ENCODE assay signal across 26 cellular contexts in the genomic region with DNA sequence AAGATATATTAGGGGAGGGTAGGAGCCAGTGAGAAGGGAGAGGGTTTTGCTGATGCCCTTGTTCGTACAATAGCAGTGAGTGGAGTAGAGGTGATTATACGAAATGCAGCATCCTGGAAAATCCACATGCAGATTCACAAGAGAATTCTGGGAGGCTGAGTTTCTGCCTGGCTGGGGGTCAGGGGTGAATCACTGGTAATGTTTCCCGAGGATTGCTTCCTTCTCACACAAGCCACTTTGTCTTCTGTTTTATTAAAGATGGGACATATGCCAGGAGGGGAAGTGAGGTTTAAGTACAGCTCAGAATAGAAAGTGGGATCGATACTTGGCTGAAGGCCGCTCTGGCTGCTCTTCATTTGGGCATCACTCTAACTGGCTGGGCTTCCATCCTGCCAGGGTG.
DNase-seq lines count a peak whose midpoint lies in the region; ATAC-seq and TF ChIP-seq lines count a peak whose summit lies in the region.
"Had no signal": no experiment of that assay in that cellular context is flagged by ENCODE, and none has a peak within 500 bp of the region (broad histone marks: within the 10 kb centered on the region; RNA-seq: fewer than 3 reads in every experiment).

No MANE protein-coding gene starts in this region.

- CTCF ChIA-PET in Calu3 (lab: Charles Lee) (no interaction called here), mammary epithelial cell (lab: Charles Lee; ENCODE audit: low non-redundant PET) (no interaction called here)

- DNase-seq in Calu3, result peak; percentile 31
- DNase-seq in NCI-H1092 treated with DMSO at 0.1 percent for 48 hours (lab: John Stamatoyannopoulos, UW), result peak; percentile 94
- peak; percentile 64 to 93 for DNase-seq in NCI-H446 (lab: John Stamatoyannopoulos, UW)
- peak; percentile 37 for DNase-seq in mammary epithelial cell
- DNase-seq in activated CD4-positive, alpha-beta T cell treated with anti-CD3 and anti-CD28 coated beads, Interleukin-2, amount 10 ng/mL, durations not matched to agents 24 days and 14 days, result no peak
- DNase-seq in medulla oblongata (ENCODE audit: extremely low spot score), result no peak
- DNase-seq: AML-193; C1 segment of cervical spinal cord; CD8-positive, alpha-beta T cell; EL; GF-D8; GOT3; KBM-7; NCI-H1417; NCI-H1694 treated with DMSO at 0.1 percent for 48 hours; NCI-H2081 treated with DMSO at 0.1 percent for 48 hours; NCI-H226; NCI-H524 treated with DMSO at 0.1 percent for 48 hours; NCI-H82; PC-9; RPMI8226; SHP77; SK-N-SH had no signal

- no peaks in the 10 kb centered on the region for H4K20me1 ChIP-seq in mammary epithelial cell (ENCODE audit: insufficient read depth, low read length)

- peaks cover 13% of the 10 kb centered on the region for H3K9me3 Mint-ChIP-seq in Calu3 (ENCODE audit: low read depth, unreplicated experiment)
- H3K9me3 Mint-ChIP-seq in activated CD4-positive, alpha-beta T cell treated with anti-CD3 and anti-CD28 coated beads, Interleukin-2, amount 10 ng/mL, durations not matched to agents 24 days and 14 days, result no peaks in the 10 kb centered on the region

- BruUV-seq in Calu3 (replicated peaks; lab: Mats Ljungman, UMichigan) (no TSS peak), mammary epithelial cell (replicated peaks; lab: Mats Ljungman, UMichigan) (no TSS peak)

- dilution Hi-C loops in mammary epithelial cell (cut with HindIII; ENCODE audit: low sequenced_read_pairs), result no loop called here

- peak overlapping the region; percentile 39 for H3K27ac ChIP-seq in mammary epithelial cell (ENCODE audit: insufficient read depth, low read depth, low read length)
- H3K27ac ChIP-seq: PC-9 had no signal

- H3K27me3 Mint-ChIP-seq in Calu3 (ENCODE audit: unreplicated experiment), result no peaks in the 10 kb centered on the region
- H3K27me3 Mint-ChIP-seq in activated CD4-positive, alpha-beta T cell treated with anti-CD3 and anti-CD28 coated beads, Interleukin-2, amount 10 ng/mL, durations not matched to agents 24 days and 14 days, result no peaks in the 10 kb centered on the region

- no peaks in the 10 kb centered on the region for H3K9me3 ChIP-seq in mammary epithelial cell (replicated peaks; ENCODE audit: insufficient read depth, low read length)
- H3K9me3 ChIP-seq: SK-N-SH had no signal

- peaks cover 8% of the 10 kb centered on the region for H3K4me1 Mint-ChIP-seq in Calu3 (ENCODE audit: low read depth, unreplicated experiment)
- H3K4me1 Mint-ChIP-seq in activated CD4-positive, alpha-beta T cell treated with anti-CD3 and anti-CD28 coated beads, Interleukin-2, amount 10 ng/mL, durations not matched to agents 24 days and 14 days, result no peaks in the 10 kb centered on the region

- peak overlapping the region; percentile 64 for H2AFZ ChIP-seq in mammary epithelial cell (ENCODE audit: low read depth, low read length)
- H2AFZ ChIP-seq: PC-9 had no signal

- no peaks in the 10 kb centered on the region for H3K36me3 ChIP-seq in mammary epithelial cell (ENCODE audit: insufficient read depth, low read length)

- ATAC-seq in HG03378 (IDR thresholded peaks at IDR 0.05; ENCODE audit: unreplicated experiment) (no peak), HG02938 (IDR thresholded peaks at IDR 0.05; ENCODE audit: unreplicated experiment) (no peak)
- ATAC-seq: CD8-positive, alpha-beta T cell; HCT116 had no signal

- intact Hi-C loops in Calu3 (cut with micrococcal nuclease; ENCODE audit: unreplicated experiment), result no loop called here
- intact Hi-C loops in mammary epithelial cell (cut with micrococcal nuclease), result loop anchor here (2.0 kb wide), 1 partner anchor 30 kb away; no protein-coding TSS in a partner anchor
- intact Hi-C loops in activated CD4-positive, alpha-beta T cell treated with anti-CD3 and anti-CD28 coated beads, Interleukin-2, amount 10 ng/mL, durations not matched to agents 24 days and 14 days (cut with micrococcal nuclease), result no loop called here

- no peaks in the 10 kb centered on the region for H3K36me3 Mint-ChIP-seq in Calu3 (ENCODE audit: insufficient read depth, unreplicated experiment)
- H3K36me3 Mint-ChIP-seq in activated CD4-positive, alpha-beta T cell treated with anti-CD3 and anti-CD28 coated beads, Interleukin-2, amount 10 ng/mL, durations not matched to agents 24 days and 14 days (ENCODE audit: low read depth), result no peaks in the 10 kb centered on the region
- H3K36me3 Mint-ChIP-seq: CD8-positive, alpha-beta T cell had no signal

- peaks cover 11% of the 10 kb centered on the region for H3K4me1 ChIP-seq in mammary epithelial cell (ENCODE audit: insufficient read depth, low read length)

- no peaks in the 10 kb centered on the region for H3K79me2 ChIP-seq in mammary epithelial cell (ENCODE audit: insufficient read depth, low read length)

- no peak overlapping the region for H3K4me3 Mint-ChIP-seq in Calu3 (ENCODE audit: low read depth, unreplicated experiment)
- H3K4me3 Mint-ChIP-seq in activated CD4-positive, alpha-beta T cell treated with anti-CD3 and anti-CD28 coated beads, Interleukin-2, amount 10 ng/mL, durations not matched to agents 24 days and 14 days, result no peak overlapping the region
- H3K4me3 Mint-ChIP-seq: CD8-positive, alpha-beta T cell had no signal

- no peak overlapping the region for H3K27ac Mint-ChIP-seq in Calu3 (ENCODE audit: unreplicated experiment)
- no peak overlapping the region for H3K27ac Mint-ChIP-seq in activated CD4-positive, alpha-beta T cell treated with anti-CD3 and anti-CD28 coated beads, Interleukin-2, amount 10 ng/mL, durations not matched to agents 24 days and 14 days
- H3K27ac Mint-ChIP-seq: CD8-positive, alpha-beta T cell had no signal

- H3K4me2 ChIP-seq in mammary epithelial cell (ENCODE audit: insufficient read depth, low read depth, low read length), result no peak overlapping the region
- H3K4me2 ChIP-seq: PC-9, SK-N-SH had no signal

- in situ Hi-C loops in mammary epithelial cell (cut with MboI; ENCODE audit: low sequenced_read_pairs in 2 of 2), result no loop called here

- H3K27me3 ChIP-seq in mammary epithelial cell (ENCODE audit: insufficient read depth, low read length), result no peaks in the 10 kb centered on the region

- no peak overlapping the region for H3K9ac ChIP-seq in mammary epithelial cell (ENCODE audit: insufficient read depth, low read length)
- H3K9ac ChIP-seq: SK-N-SH had no signal

- TF ChIP-seq CTCF in Calu3 (IDR thresholded peaks at IDR 0.05; ENCODE audit: unreplicated experiment) (no peak), mammary epithelial cell (conservative IDR thresholded peaks at IDR 0.05 in 1 of 2, IDR thresholded peaks at IDR 0.05 in 1 of 2; ENCODE audit: extremely low read depth in 1 of 2, insufficient read depth in 1 of 2, low read depth in 1 of 2, low read length in 2 of 2) (no peak)

- no peak overlapping the region for H3K4me3 ChIP-seq in mammary epithelial cell (replicated peaks in 1 of 3; ENCODE audit: insufficient read depth in 1 of 3, low read depth in 2 of 3, low read length in 3 of 3)
- H3K4me3 ChIP-seq: PC-9 had no signal

- 58% methylated on average over 5 of the region's 5 CpGs for WGBS in mammary epithelial cell (ENCODE audit: low coverage, missing lambda C conversion rate)

Comparison
In these comparisons a context has a peak if more than half of its experiments do, and no peak if none do; other contexts are left out.
1. DNase-seq: peak in Calu3 (single experiment), NCI-H1092 treated with DMSO at 0.1 percent for 48 hours (single experiment), NCI-H446 (2 of 2) and mammary epithelial cell (single experiment); none in activated CD4-positive, alpha-beta T cell treated with anti-CD3 and anti-CD28 coated beads, Interleukin-2, amount 10 ng/mL, durations not matched to agents 24 days and 14 days (single experiment) and medulla oblongata (single experiment).